ENCODE assay signal across 8 cellular contexts in the genomic region with DNA sequence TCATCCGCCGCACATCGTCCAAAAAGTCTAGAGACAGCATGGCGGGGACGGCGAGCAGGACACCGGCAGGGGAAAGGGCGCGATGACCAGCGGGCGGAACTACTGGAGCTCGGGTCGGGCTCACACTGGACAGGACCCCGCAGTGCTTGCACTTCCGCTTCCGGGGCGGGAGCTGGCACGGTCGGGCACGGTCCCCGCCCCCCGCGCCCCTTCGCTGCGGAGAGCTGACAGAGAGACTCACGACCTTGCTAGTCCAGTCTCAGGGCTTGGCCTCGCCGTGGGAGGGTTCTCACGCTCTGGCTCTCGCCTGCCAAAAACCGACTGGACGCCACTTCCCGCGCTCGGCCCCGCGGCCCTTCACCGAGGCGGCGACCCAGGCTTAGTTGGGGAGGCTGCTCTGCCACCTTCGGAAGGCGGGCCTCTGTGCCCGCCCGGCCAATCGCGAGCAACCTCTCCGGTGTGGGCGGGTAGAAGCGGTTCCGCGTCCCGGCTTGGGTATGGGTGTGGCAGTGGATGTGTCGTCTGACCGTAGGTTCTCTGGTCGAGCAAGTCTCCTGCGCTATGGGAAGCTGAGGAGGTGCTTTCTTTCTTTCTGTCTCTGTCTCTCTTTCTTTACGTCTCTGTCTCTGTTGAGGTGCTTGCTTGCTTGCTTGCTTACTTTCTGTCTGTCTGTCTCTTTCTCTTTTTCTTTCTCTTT. TPM values are rescaled to one million over a fixed set of nuclear protein-coding genes. Genes with fewer than 3 reads are reported as not detected.
A peak's percentile ranks its signal among the peaks of the same experiment; 100 is the strongest.
DNase-seq lines count a peak whose midpoint lies in the region; ATAC-seq and TF ChIP-seq lines count a peak whose summit lies in the region.

Gene SEC11A (minus strand): TSS at position 104 of the 697 bp plus-strand sequence. CDS start 64 bp downstream, at position 40.

- no peaks in the 10 kb centered on the region for H3K9me3 Mint-ChIP-seq in activated naive CD8-positive, alpha-beta T cell treated with anti-CD3 and anti-CD28 coated beads, Interleukin-2, amount 50 U/mL, for 24 hours

- peaks cover 19% of the 10 kb centered on the region for H3K36me3 Mint-ChIP-seq in activated naive CD8-positive, alpha-beta T cell treated with anti-CD3 and anti-CD28 coated beads, Interleukin-2, amount 50 U/mL, for 24 hours (ENCODE audit: low read depth)

- peak; percentile 85 for DNase-seq in GM12864 (ENCODE audit: low read depth)
- peak; percentile 84 to 99 (median 98) for DNase-seq in NCI-H1417 (lab: John Stamatoyannopoulos, UW)
- DNase-seq in SW 1271 (lab: John Stamatoyannopoulos, UW), result peak; percentile 96 to 99
- peak; percentile 94 for DNase-seq in activated naive CD8-positive, alpha-beta T cell treated with anti-CD3 and anti-CD28 coated beads, Interleukin-2, amount 50 U/mL, for 24 hours
- peak; percentile 95 to 96 for DNase-seq in cardiac muscle cell (ENCODE audit: low read depth in 1 of 2, low spot score in 1 of 2)
- DNase-seq in tibial nerve (ENCODE audit: low spot score in 2 of 2), result peak; percentile 88 to 91

- ATAC-seq in HG02759 (IDR thresholded peaks at IDR 0.05; ENCODE audit: unreplicated experiment), result peak; percentile 95
- ATAC-seq in activated naive CD8-positive, alpha-beta T cell treated with anti-CD3 and anti-CD28 coated beads, Interleukin-2, amount 50 U/mL, for 24 hours, result peak; percentile 97

- peak; percentile 60 to 85 for TF ChIP-seq EP300 in tibial nerve (IDR thresholded peaks at IDR 0.05)

- peak within 1 kb of the TSS; percentile 97 for H3K27ac Mint-ChIP-seq in activated naive CD8-positive, alpha-beta T cell treated with anti-CD3 and anti-CD28 coated beads, Interleukin-2, amount 50 U/mL, for 24 hours

- no peaks in the 10 kb centered on the region for H3K36me3 ChIP-seq in cardiac muscle cell
- H3K36me3 ChIP-seq in parathyroid adenoma (ENCODE audit: control insufficient read depth, insufficient read depth, low read length), result no peaks in the 10 kb centered on the region
- peaks cover 0 to 4% (median 0%) of the 10 kb centered on the region in 3 donors for H3K36me3 ChIP-seq in tibial nerve

- no peaks in the 10 kb centered on the region for H3K9me3 ChIP-seq in cardiac muscle cell (ENCODE audit: low read depth)
- H3K9me3 ChIP-seq in parathyroid adenoma (ENCODE audit: control insufficient read depth, low read length), result no peaks in the 10 kb centered on the region
- H3K9me3 ChIP-seq in tibial nerve, result no peaks in the 10 kb centered on the region

- WGBS in tibial nerve, 2 donors, result 0% methylated on average over 24 to 41 of the region's 57 CpGs

- H3K4me1 ChIP-seq in cardiac muscle cell (ENCODE audit: low read depth) (peaks cover 11% of the 10 kb centered on the region), parathyroid adenoma (peaks cover 3% of the 10 kb centered on the region), tibial nerve (peaks cover 0 to 32% (median 10%) of the 10 kb centered on the region in 4 donors)

- peaks cover 23% of the 10 kb centered on the region for H3K79me2 ChIP-seq in parathyroid adenoma

- H2AFZ ChIP-seq in parathyroid adenoma, result peak within 1 kb of the TSS; percentile 67

- H3K27ac ChIP-seq in cardiac muscle cell (peak within 1 kb of the TSS; percentile 91), parathyroid adenoma (peak within 1 kb of the TSS; percentile 93), tibial nerve (peak within 1 kb of the TSS; percentile 92 to 96 (median 92))

- H3K4me3 ChIP-seq in GM12864 (ENCODE audit: low read depth, low read length), result peak within 1 kb of the TSS; percentile 90
- H3K4me3 ChIP-seq in cardiac muscle cell, result peak within 1 kb of the TSS; percentile 68
- H3K4me3 ChIP-seq in parathyroid adenoma (ENCODE audit: low read depth, low read length), result peak within 1 kb of the TSS; percentile 97
- peak within 1 kb of the TSS; percentile 71 to 87 (median 80) for H3K4me3 ChIP-seq in tibial nerve

- H3K4me1 Mint-ChIP-seq in activated naive CD8-positive, alpha-beta T cell treated with anti-CD3 and anti-CD28 coated beads, Interleukin-2, amount 50 U/mL, for 24 hours, result peaks cover 47% of the 10 kb centered on the region

- H3K4me3 Mint-ChIP-seq in activated naive CD8-positive, alpha-beta T cell treated with anti-CD3 and anti-CD28 coated beads, Interleukin-2, amount 50 U/mL, for 24 hours, result peak within 1 kb of the TSS; percentile 92

- TF ChIP-seq CTCF in GM12864 (IDR thresholded peaks at IDR 0.05; ENCODE audit: low read depth, low read length, missing control alignments), result no peak
- no peak for TF ChIP-seq CTCF in cardiac muscle cell (IDR thresholded peaks at IDR 0.05; ENCODE audit: low read depth, low read length)
- no peak for TF ChIP-seq CTCF in parathyroid adenoma (IDR thresholded peaks at IDR 0.05)
- TF ChIP-seq CTCF in tibial nerve (IDR thresholded peaks at IDR 0.05), result no peak

- no peaks in the 10 kb centered on the region for H3K27me3 Mint-ChIP-seq in activated naive CD8-positive, alpha-beta T cell treated with anti-CD3 and anti-CD28 coated beads, Interleukin-2, amount 50 U/mL, for 24 hours

- H3K27me3 ChIP-seq in cardiac muscle cell (no peaks in the 10 kb centered on the region), parathyroid adenoma (ENCODE audit: control insufficient read depth, insufficient read depth, low read length) (no peaks in the 10 kb centered on the region), tibial nerve (no peaks in the 10 kb centered on the region)

- H3K9ac ChIP-seq in parathyroid adenoma, result peak within 1 kb of the TSS; percentile 12

- peak within 1 kb of the TSS; percentile 91 for H3K4me2 ChIP-seq in parathyroid adenoma (ENCODE audit: low read length)

- TF ChIP-seq POLR2A in tibial nerve (IDR thresholded peaks at IDR 0.05), result peak; percentile 48 to 78

RNA-seq across cellular contexts. Expression of gene SEC11A, which starts in this region (rescaled TPM):
- total RNA-seq in cardiac muscle cell (137 and 146 TPM in 2 replicates), tibial nerve (100 to 1,000 TPM in 3 of 4 donors, 10 to 100 TPM in 1; 88.2 to 132 (median 119) TPM)
- 99.6 and 117 TPM in 2 replicates for polyA plus RNA-seq in cardiac muscle cell

Comparison
In these comparisons a context has a peak if more than half of its experiments do, and no peak if none do; other contexts are left out.
1. Peak in every context shown above with its lines: DNase-seq, ATAC-seq, H3K4me3 ChIP-seq and H3K27ac ChIP-seq.